ENCODE assay signal across 10 cellular contexts in genomic region chr22:18109410-18110193, GRCh38. TPM values are rescaled to one million over a fixed set of nuclear protein-coding genes. Genes with fewer than 3 reads are reported as not detected.
A peak's percentile ranks its signal among the peaks of the same experiment; 100 is the strongest.
DNase-seq lines count a peak whose midpoint lies in the region; ATAC-seq lines count a peak whose summit lies in the region.
"Had no signal": no experiment of that assay in that cellular context is flagged by ENCODE, and none has a peak within 500 bp of the region (broad histone marks: within the 10 kb centered on the region; RNA-seq: fewer than 3 reads in every experiment).

No MANE protein-coding gene starts in this region.

- CTCF ChIA-PET in T-cell (lab: Charles Lee), result no interaction called here

- H3K4me3 Mint-ChIP-seq in T-cell, result peak overlapping the region; percentile 54 to 72 (median 62)

- H3K4me1 ChIP-seq in skeletal muscle satellite cell (ENCODE audit: control insufficient read depth, insufficient read depth, low read length), result peaks cover 13% of the 10 kb centered on the region

- H3K27me3 ChIP-seq in skeletal muscle satellite cell (ENCODE audit: control insufficient read depth, insufficient read depth, low read length), result peaks cover 19% of the 10 kb centered on the region

- no peak overlapping the region for H3K9ac ChIP-seq in skeletal muscle satellite cell (ENCODE audit: low read depth, low read length)

- no peaks in the 10 kb centered on the region for H3K36me3 ChIP-seq in skeletal muscle satellite cell (ENCODE audit: insufficient read depth, low read length)

- POLR2A ChIA-PET in T-cell (lab: Charles Lee), result no interaction called here

- H3K4me3 ChIP-seq in skeletal muscle satellite cell (ENCODE audit: low read length), result peak overlapping the region; percentile 64

- H3K4me1 Mint-ChIP-seq in T-cell, result peaks cover 28 to 30% (median 29%) of the 10 kb centered on the region in 3 donors

- H3K36me3 Mint-ChIP-seq in T-cell, result peaks cover 20% of the 10 kb centered on the region

- H3K27me3 Mint-ChIP-seq in T-cell, result peaks cover 47 to 48% of the 10 kb centered on the region in 2 donors

- peaks cover 0 to 8% (median 0%) of the 10 kb centered on the region in 3 donors for H3K9me3 Mint-ChIP-seq in T-cell

- H3K27ac Mint-ChIP-seq in T-cell, result no peak overlapping the region

- no peaks in the 10 kb centered on the region for H3K9me3 ChIP-seq in skeletal muscle satellite cell (replicated peaks; ENCODE audit: low read length)

- DNase-seq in DMS53 (lab: John Stamatoyannopoulos, UW), result peak; percentile 24
- no peak for DNase-seq in DMS53 treated with DMSO at 0.1 percent for 48 hours (lab: John Stamatoyannopoulos, UW; ENCODE audit: unreplicated experiment)
- no peak for DNase-seq in T-cell
- DNase-seq in left lobe of liver (ENCODE audit: low spot score), result no peak
- no peak for DNase-seq in NCI-H526 (lab: John Stamatoyannopoulos, UW)
- DNase-seq in middle frontal gyrus (ENCODE audit: extremely low spot score, low spot score), result no peak
- DNase-seq: activated CD4-positive, CD25-positive, alpha-beta regulatory T cell; NCI-H226 had no signal

- H3K4me2 ChIP-seq in skeletal muscle satellite cell (ENCODE audit: low read length), result peak overlapping the region; percentile 91

- ATAC-seq in T-cell (replicated peaks in 1 of 4), result no peak
- peak; percentile 6 for ATAC-seq in esophagus mucosa
- no peak for ATAC-seq in left lobe of liver

RNA-seq across cellular contexts. Expression of gene TUBA8, which starts 1.0 kb away (rescaled TPM):
- total RNA-seq in T-cell (1 to 10 TPM; 1.5 to 3.3 (median 2.6) TPM), esophagus mucosa (0.68 TPM), left lobe of liver (2.3 TPM)
- total RNA-seq in skeletal muscle satellite cell (2012; rRNA removed), result not detected in 2 replicates

RNA-seq across cellular contexts. Expression of gene PEX26, which starts 31.8 kb away (rescaled TPM):
- 10 to 100 TPM; 30.2 to 42.7 (median 39.8) TPM for total RNA-seq in T-cell
- 28.8 TPM for total RNA-seq in esophagus mucosa
- total RNA-seq in skeletal muscle satellite cell (2012; rRNA removed), result 23.6 and 24.6 TPM in 2 replicates
- total RNA-seq in left lobe of liver, result 26.2 TPM

RNA-seq across cellular contexts. Expression of gene USP18, which starts 40.4 kb away (rescaled TPM):
- total RNA-seq in T-cell, result 1 to 10 TPM; 2.8 to 6.0 (median 4.7) TPM
- total RNA-seq in esophagus mucosa, result 3.3 TPM
- total RNA-seq in skeletal muscle satellite cell (2012; rRNA removed), result 6.3 and 8.5 TPM in 2 replicates
- 5.4 TPM for total RNA-seq in left lobe of liver
